Comparison of ENCODE assay signal across 13 cellular contexts in the genomic region with DNA sequence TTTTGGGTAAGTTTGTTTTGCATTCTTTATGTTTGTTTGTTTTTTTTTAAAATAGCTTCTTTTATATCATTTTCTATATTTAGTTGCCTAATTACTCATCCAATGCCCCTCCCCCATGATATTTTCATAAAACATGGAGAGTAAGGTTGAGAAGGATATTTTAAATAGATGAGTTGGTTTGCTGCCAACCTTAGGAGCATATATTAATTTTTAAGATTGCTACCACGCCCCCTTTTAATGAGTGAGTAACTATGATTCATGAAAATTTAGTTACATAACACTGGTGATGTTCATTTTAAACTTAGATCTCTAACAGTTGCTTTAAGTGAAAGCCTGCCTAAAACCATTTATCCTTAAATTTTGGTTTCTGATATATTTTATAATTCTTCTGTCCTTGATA. TPM values are rescaled to one million over a fixed set of nuclear protein-coding genes. Genes with fewer than 3 reads are reported as not detected.
DNase-seq lines count a peak whose midpoint lies in the region; ATAC-seq, FAIRE-seq and TF ChIP-seq lines count a peak whose summit lies in the region.
"Had no signal": no experiment of that assay in that cellular context is flagged by ENCODE, and none has a peak within 500 bp of the region (broad histone marks: within the 10 kb centered on the region; RNA-seq: fewer than 3 reads in every experiment).

No MANE protein-coding gene starts in this region.

- TF ChIP-seq EP300 in K562 (IDR thresholded peaks at IDR 0.05; ENCODE audit: low read length), result no peak

- no peak for TF ChIP-seq RAD21 in K562 (CRISPR knock-in tag; conservative IDR thresholded peaks at IDR 0.05 in 1 of 2, IDR thresholded peaks at IDR 0.05 in 1 of 2)

- no peak overlapping the region for H2AFZ ChIP-seq in K562 (ENCODE audit: low read depth, low read length)

- peaks cover 63% of the 10 kb centered on the region for H3K36me3 Mint-ChIP-seq in activated CD4-positive, alpha-beta T cell treated with anti-CD3 and anti-CD28 coated beads, Interleukin-2, amount 10 ng/mL, durations not matched to agents 7 days and 5 days (ENCODE audit: low read depth)
- peaks cover 12 to 89% (median 20%) of the 10 kb centered on the region in 3 donors for H3K36me3 Mint-ChIP-seq in naive thymus-derived CD8-positive, alpha-beta T cell

- H3K9me3 Mint-ChIP-seq in activated CD4-positive, alpha-beta T cell treated with anti-CD3 and anti-CD28 coated beads, Interleukin-2, amount 10 ng/mL, durations not matched to agents 7 days and 5 days, result no peaks in the 10 kb centered on the region
- H3K9me3 Mint-ChIP-seq in naive thymus-derived CD8-positive, alpha-beta T cell, result no peaks in the 10 kb centered on the region
- H3K9me3 Mint-ChIP-seq: type B pancreatic cell had no signal

- no peaks in the 10 kb centered on the region for H3K9me3 ChIP-seq in K562 (replicated peaks; ENCODE audit: control insufficient read depth, insufficient read depth, low read depth, low read length)

- H3K36me3 ChIP-seq in K562 (ENCODE audit: control insufficient read depth, insufficient read depth, low read length), result peaks cover 71% of the 10 kb centered on the region

- H3K27ac ChIP-seq in K562 (ENCODE audit: extremely low read depth, low read depth, low read length), result no peak overlapping the region; the same call in 1 of the 3 replicates

- FAIRE-seq in K562 (lab: Jason Lieb, UNC), result no peak
- no peak for FAIRE-seq in HTR-8/SVneo (lab: Jason Lieb, UNC)
- FAIRE-seq: frontal cortex had no signal

- H3K9ac ChIP-seq in K562 (ENCODE audit: insufficient read depth in 1 of 2, low read depth in 2 of 2, low read length in 2 of 2), result no peak overlapping the region

- no peak overlapping the region for H3K4me2 ChIP-seq in K562 (ENCODE audit: insufficient read depth, low read length)

- no TSS peak for BruUV-seq in K562 (replicated peaks; lab: Mats Ljungman, UMichigan)

- H3K27me3 ChIP-seq in K562 (ENCODE audit: control insufficient read depth in 2 of 2, insufficient read depth in 2 of 2, low read length in 2 of 2), result no peaks in the 10 kb centered on the region

- TF ChIP-seq CTCF in K562 (IDR thresholded peaks at IDR 0.05 in 2 of 3, conservative IDR thresholded peaks at IDR 0.05 in 1 of 3; ENCODE audit: insufficient read depth in 2 of 3, low read depth in 1 of 3, low read length in 3 of 3), result no peak

- no peaks in the 10 kb centered on the region for H3K27me3 Mint-ChIP-seq in activated CD4-positive, alpha-beta T cell treated with anti-CD3 and anti-CD28 coated beads, Interleukin-2, amount 10 ng/mL, durations not matched to agents 7 days and 5 days
- no peaks in the 10 kb centered on the region for H3K27me3 Mint-ChIP-seq in naive thymus-derived CD8-positive, alpha-beta T cell
- H3K27me3 Mint-ChIP-seq: type B pancreatic cell had no signal

- ATAC-seq in K562, result no peak
- ATAC-seq in naive thymus-derived CD8-positive, alpha-beta T cell, result no peak
- no peak for ATAC-seq in Right ventricle myocardium inferior

- H4K20me1 ChIP-seq in K562 (replicated peaks; ENCODE audit: control insufficient read depth, insufficient read depth, low read length), result no peaks in the 10 kb centered on the region

- in situ Hi-C loops in K562 (cut with MboI), result no loop called here

- H3K9me1 ChIP-seq in K562 (ENCODE audit: control insufficient read depth, insufficient read depth, low read length), result peaks cover 5% of the 10 kb centered on the region

- H3K4me3 ChIP-seq in K562, result no peak overlapping the region

- CTCF ChIA-PET in activated CD4-positive, alpha-beta T cell treated with anti-CD3 and anti-CD28 coated beads, Interleukin-2, amount 10 ng/mL, durations not matched to agents 7 days and 5 days (lab: Charles Lee), result interaction anchor here (0.6 kb wide), 2 partner anchors 500 to 1665 kb away, joined by 3 to 5 read pairs; a partner anchor contains a TSS
- CTCF ChIA-PET in K562 (lab: Yijun Ruan, JAX; ENCODE audit: low intra/inter-chr PET ratio), result no interaction called here

- 77% methylated on average over 1 of the region's 1 CpG for WGBS in K562 (ENCODE audit: insufficient coverage, low coverage, missing lambda C conversion rate)

- intact Hi-C loops in K562 (cut with micrococcal nuclease), result no loop called here
- intact Hi-C loops in Right ventricle myocardium inferior (cut with DNase I), result no loop called here

- POLR2A ChIA-PET in activated CD4-positive, alpha-beta T cell treated with anti-CD3 and anti-CD28 coated beads, Interleukin-2, amount 10 ng/mL, durations not matched to agents 7 days and 5 days (lab: Charles Lee), result no interaction called here
- POLR2A ChIA-PET in K562 (lab: Yijun Ruan, JAX), result no interaction called here
- POLR2A ChIA-PET in naive thymus-derived CD8-positive, alpha-beta T cell (lab: Charles Lee), result no interaction called here

- peak overlapping the region; percentile 0 for H3K4me3 Mint-ChIP-seq in activated CD4-positive, alpha-beta T cell treated with anti-CD3 and anti-CD28 coated beads, Interleukin-2, amount 10 ng/mL, durations not matched to agents 7 days and 5 days
- H3K4me3 Mint-ChIP-seq in naive thymus-derived CD8-positive, alpha-beta T cell, result peak overlapping the region in 4 of 10 donors; percentile 40 to 65 (median 56)
- H3K4me3 Mint-ChIP-seq: type B pancreatic cell had no signal

- no peaks in the 10 kb centered on the region for H3K79me2 ChIP-seq in K562 (ENCODE audit: control insufficient read depth, insufficient read depth, low read length)

- H3K4me1 Mint-ChIP-seq in activated CD4-positive, alpha-beta T cell treated with anti-CD3 and anti-CD28 coated beads, Interleukin-2, amount 10 ng/mL, durations not matched to agents 7 days and 5 days, result peaks cover 47% of the 10 kb centered on the region
- peaks cover 15 to 25% (median 19%) of the 10 kb centered on the region in 4 donors for H3K4me1 Mint-ChIP-seq in naive thymus-derived CD8-positive, alpha-beta T cell

- DNase-seq in activated CD4-positive, alpha-beta T cell treated with anti-CD3 and anti-CD28 coated beads, Interleukin-2, amount 10 ng/mL, durations not matched to agents 7 days and 5 days, result no peak
- DNase-seq in activated CD4-positive, alpha-beta T cell treated with anti-CD3 and anti-CD28 coated beads for 4 hours, result no peak
- peak; percentile 52 for DNase-seq in OCI-M1 (lab: John Stamatoyannopoulos, UW)
- no peak for DNase-seq in K562 (ENCODE audit: extremely low read depth in 1 of 4, low spot score in 3 of 4)
- DNase-seq in naive thymus-derived CD8-positive, alpha-beta T cell, result no peak
- DNase-seq in Right ventricle myocardium inferior (ENCODE audit: missing footprints), result no peak
- no peak for DNase-seq in NCI-H2227 treated with DMSO at 0.1 percent for 48 hours (lab: John Stamatoyannopoulos, UW)
- no peak for DNase-seq in HTR-8/SVneo (ENCODE audit: insufficient read length, low spot score)
- DNase-seq: amniotic stem cell, dermis blood vessel endothelial cell, NCI-H1092 had no signal

- peak overlapping the region; percentile 88 for H3K27ac Mint-ChIP-seq in activated CD4-positive, alpha-beta T cell treated with anti-CD3 and anti-CD28 coated beads, Interleukin-2, amount 10 ng/mL, durations not matched to agents 7 days and 5 days
- H3K27ac Mint-ChIP-seq in naive thymus-derived CD8-positive, alpha-beta T cell, result peak overlapping the region in 8 of 10 donors; percentile 46 to 88 (median 79)
- H3K27ac Mint-ChIP-seq: type B pancreatic cell had no signal

- TF ChIP-seq POLR2A in K562 (conservative IDR thresholded peaks at IDR 0.05), result no peak

- H3K4me1 ChIP-seq in K562 (replicated peaks in 1 of 2; ENCODE audit: control insufficient read depth in 2 of 2, insufficient read depth in 2 of 2, low read length in 2 of 2), result peaks cover 4 to 22% of the 10 kb centered on the region in 2 experiments; a peak in 4 of 5 replicates

TF ChIP-seq in K562, 482 proteins besides CTCF, POLR2A, EP300 and RAD21 (continues in another document):
- TF ChIP-seq RB1 (IDR thresholded peaks at IDR 0.05; ENCODE audit: low read depth) (no peak), NCOA4 (IDR thresholded peaks at IDR 0.05; ENCODE audit: partially characterized antibody) (no peak), ZNF282 (CRISPR knock-in tag; IDR thresholded peaks at IDR 0.05) (no peak), COPS2 (conservative IDR thresholded peaks at IDR 0.05) (no peak)
- TF ChIP-seq, protein P1, sequence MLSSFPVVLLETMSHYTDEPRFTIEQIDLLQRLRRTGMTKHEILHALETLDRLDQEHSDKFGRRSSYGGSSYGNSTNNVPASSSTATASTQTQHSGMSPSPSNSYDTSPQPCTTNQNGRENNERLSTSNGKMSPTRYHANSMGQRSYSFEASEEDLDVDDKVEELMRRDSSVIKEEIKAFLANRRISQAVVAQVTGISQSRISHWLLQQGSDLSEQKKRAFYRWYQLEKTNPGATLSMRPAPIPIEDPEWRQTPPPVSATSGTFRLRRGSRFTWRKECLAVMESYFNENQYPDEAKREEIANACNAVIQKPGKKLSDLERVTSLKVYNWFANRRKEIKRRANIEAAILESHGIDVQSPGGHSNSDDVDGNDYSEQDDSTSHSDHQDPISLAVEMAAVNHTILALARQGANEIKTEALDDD (IDR thresholded peaks at IDR 0.05), result no peak

RNA-seq across cellular contexts. Expression of a gene that starts 18.7 kb away (rescaled TPM):
- total RNA-seq in activated CD4-positive, alpha-beta T cell treated with anti-CD3 and anti-CD28 coated beads, Interleukin-2, amount 10 ng/mL, durations not matched to agents 7 days and 5 days, result 100 to 1,000 TPM; 140 to 176 TPM
- 50.2 and 133 TPM in 2 replicates for total RNA-seq in K562 (2011; cell fraction: chromatin; rRNA removed; ENCODE audit: low replicate concordance)
- total RNA-seq in K562 (2011; cell fraction: nucleolus; rRNA removed), result 80.8 and 92.6 TPM in 2 replicates
- 147 and 172 TPM in 2 replicates for total RNA-seq in K562 (2011; cell fraction: nucleoplasm; rRNA removed)
- total RNA-seq in K562 (2014; rRNA removed) (138 and 209 TPM in 2 replicates), K562 (2014; rRNA removed; fragmentation: Illumina TruSeq; extraction: Trizol) (85.8 and 108 TPM in 2 replicates), K562 (2015; rRNA removed; fragmentation: Illumina TruSeq; extraction: Trizol) (100 and 108 TPM in 2 replicates), K562 (2021) (133 and 137 TPM in 2 replicates), Right ventricle myocardium inferior (70.5 TPM)
- polyA plus RNA-seq in K562 (2011; rRNA removed) (175 and 195 TPM in 2 replicates), K562 (2014; fragmentation: Illumina TruSeq; extraction: Trizol) (155 and 183 TPM in 2 replicates), K562 (2014; fragmentation: Nextera tagmentation; extraction: Ambion mirVana) (10 to 100 TPM; 43.7 to 56.2 TPM), K562 (2014; rRNA removed) (141 and 198 TPM in 2 replicates)
- 47.8 and 169 TPM in 2 replicates for polyA plus RNA-seq in K562 (2011; cell fraction: cytosol; rRNA removed)
- 19.9 and 38.4 TPM in 2 replicates for polyA plus RNA-seq in K562 (2011; cell fraction: nucleus; rRNA removed)
- polyA plus RNA-seq in K562 (2012), result 167 and 239 TPM in 2 replicates
- polyA minus RNA-seq in K562 (2011; rRNA and poly(A)+ RNA removed), result 59.4 and 67.8 TPM in 2 replicates
- polyA minus RNA-seq in K562 (2011; cell fraction: cytosol; rRNA and poly(A)+ RNA removed), result 44.3 and 50.7 TPM in 2 replicates
- polyA minus RNA-seq in K562 (2011; cell fraction: nucleus; rRNA and poly(A)+ RNA removed), result 12.8 and 23.5 TPM in 2 replicates
- 100 to 1,000 TPM in 1 of 2 experiments, 10 to 100 TPM in 1; 89.0 to 101 TPM for total RNA-seq in naive thymus-derived CD8-positive, alpha-beta T cell
- 100 to 1,000 TPM; 130 to 201 (median 146) TPM for polyA plus RNA-seq in naive thymus-derived CD8-positive, alpha-beta T cell
